9 cellular contexts compared by ENCODE assay signal in the genomic region with DNA sequence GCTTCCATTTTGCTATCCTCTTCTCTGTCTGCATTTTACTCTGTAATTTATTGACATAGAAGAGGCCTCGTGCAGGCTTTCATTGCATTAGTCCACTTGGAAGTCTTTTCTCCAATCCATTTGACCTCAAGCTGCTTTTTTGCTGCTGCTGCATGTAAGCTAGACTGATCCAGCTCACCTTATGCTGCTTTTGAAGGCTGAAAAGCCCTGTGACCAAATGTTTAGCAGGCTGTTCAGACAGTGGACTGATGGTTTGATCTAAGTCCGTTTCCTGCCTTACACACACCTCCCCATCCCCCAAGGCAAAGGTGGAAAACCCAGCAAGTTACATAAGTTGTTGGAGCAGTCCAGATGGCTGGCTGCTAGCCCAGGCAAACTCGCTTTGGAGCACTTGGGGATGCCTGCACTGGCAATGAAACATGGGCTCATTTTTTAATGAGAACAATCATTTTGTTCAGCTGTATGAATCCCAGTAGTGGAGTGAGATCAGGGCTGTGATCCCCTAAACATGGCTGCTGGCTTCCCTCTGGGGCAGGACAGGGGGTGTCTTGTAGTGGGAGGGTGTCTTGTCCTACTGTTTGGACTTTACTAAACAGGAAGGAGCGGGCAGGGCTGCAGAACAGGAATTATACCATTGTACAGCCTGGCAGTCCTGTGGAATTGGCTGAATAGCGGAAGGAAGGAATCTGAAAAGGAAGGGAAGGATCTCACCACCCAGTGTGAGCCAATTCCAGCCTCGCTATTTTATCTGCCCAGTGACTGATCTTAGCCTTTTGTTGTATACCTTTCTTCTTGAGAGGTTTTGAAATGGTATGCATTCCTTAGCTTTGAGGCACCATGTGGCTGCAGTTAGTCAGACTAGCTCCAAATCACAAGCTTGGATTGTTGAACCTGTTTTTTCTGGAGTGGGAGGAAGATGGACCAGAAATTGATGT.
DNase-seq lines count a peak whose midpoint lies in the region; ATAC-seq and TF ChIP-seq lines count a peak whose summit lies in the region.
"Had no signal": no experiment of that assay in that cellular context is flagged by ENCODE, and none has a peak within 500 bp of the region (broad histone marks: within the 10 kb centered on the region; RNA-seq: fewer than 3 reads in every experiment).

No MANE protein-coding gene starts in this region.

- no peaks in the 10 kb centered on the region for H3K79me2 ChIP-seq in neural progenitor cell (ENCODE audit: low read depth)

- H3K4me3 ChIP-seq in fibroblast of pulmonary artery (replicated peaks; ENCODE audit: low read depth, low read length), result no peak overlapping the region
- H3K4me3 ChIP-seq in neural progenitor cell, result no peak overlapping the region

- peaks cover 21% of the 10 kb centered on the region for H3F3A ChIP-seq in neural progenitor cell (ENCODE audit: low read depth)

- H4K20me1 ChIP-seq in neural progenitor cell (ENCODE audit: low read depth), result no peaks in the 10 kb centered on the region

- peaks cover 35% of the 10 kb centered on the region for H3K4me1 ChIP-seq in neural progenitor cell

- TF ChIP-seq CTCF in fibroblast of pulmonary artery (IDR thresholded peaks at IDR 0.05; ENCODE audit: low read length, missing control alignments) (no peak), neural progenitor cell (IDR thresholded peaks at IDR 0.05) (no peak)

- H3K4me2 ChIP-seq in neural progenitor cell, result peak overlapping the region; percentile 58

- peak overlapping the region; percentile 95 for H3K27ac Mint-ChIP-seq in neural progenitor cell

- no peak for ATAC-seq in HG03025 (IDR thresholded peaks at IDR 0.05; ENCODE audit: low FRiP score, unreplicated experiment)
- ATAC-seq in HG03571 (IDR thresholded peaks at IDR 0.05; ENCODE audit: unreplicated experiment), result no peak

- no peaks in the 10 kb centered on the region for H3K27me3 ChIP-seq in neural progenitor cell

- DNase-seq in NCI-H146 (lab: John Stamatoyannopoulos, UW) (peak; percentile 5), NCI-H146 treated with DMSO at 0.1 percent for 48 hours (lab: John Stamatoyannopoulos, UW; ENCODE audit: unreplicated experiment) (no peak), UCSD-AML1 (lab: John Stamatoyannopoulos, UW; ENCODE audit: unreplicated experiment) (peak; percentile 25), fibroblast of pulmonary artery (ENCODE audit: low read depth) (peak; percentile 79), neural progenitor cell (ENCODE audit: low spot score) (peak; percentile 69), mesenteric fat pad (ENCODE audit: low spot score) (no peak)

- no peaks in the 10 kb centered on the region for H3K27me3 Mint-ChIP-seq in neural progenitor cell (ENCODE audit: insufficient read depth, low read depth)

- peaks cover 6% of the 10 kb centered on the region for H3K9me3 Mint-ChIP-seq in neural progenitor cell

- H3K9me3 ChIP-seq in neural progenitor cell (ENCODE audit: low read depth), result no peaks in the 10 kb centered on the region

- H3K9ac ChIP-seq in neural progenitor cell, result no peak overlapping the region

- H3K36me3 ChIP-seq in neural progenitor cell, result no peaks in the 10 kb centered on the region

- H3K4me1 Mint-ChIP-seq in neural progenitor cell, result peaks cover 41% of the 10 kb centered on the region

- peak overlapping the region; percentile 48 for H3K4me3 Mint-ChIP-seq in neural progenitor cell

- peak overlapping the region; percentile 43 for H3K27ac ChIP-seq in neural progenitor cell
- H3K27ac ChIP-seq: 22Rv1 had no signal

- H2AFZ ChIP-seq in neural progenitor cell (replicated peaks), result no peak overlapping the region

- peaks cover 2% of the 10 kb centered on the region for H3K36me3 Mint-ChIP-seq in neural progenitor cell

Comparison
In these comparisons a context has a peak if more than half of its experiments do, and no peak if none do; other contexts are left out.
1. DNase-seq: peak in NCI-H146 (single experiment), UCSD-AML1 (single experiment), fibroblast of pulmonary artery (single experiment) and neural progenitor cell (single experiment); none in NCI-H146 treated with DMSO at 0.1 percent for 48 hours (single experiment) and mesenteric fat pad (single experiment).